Comparison of ENCODE assay signal across 24 cellular contexts in the genomic region with DNA sequence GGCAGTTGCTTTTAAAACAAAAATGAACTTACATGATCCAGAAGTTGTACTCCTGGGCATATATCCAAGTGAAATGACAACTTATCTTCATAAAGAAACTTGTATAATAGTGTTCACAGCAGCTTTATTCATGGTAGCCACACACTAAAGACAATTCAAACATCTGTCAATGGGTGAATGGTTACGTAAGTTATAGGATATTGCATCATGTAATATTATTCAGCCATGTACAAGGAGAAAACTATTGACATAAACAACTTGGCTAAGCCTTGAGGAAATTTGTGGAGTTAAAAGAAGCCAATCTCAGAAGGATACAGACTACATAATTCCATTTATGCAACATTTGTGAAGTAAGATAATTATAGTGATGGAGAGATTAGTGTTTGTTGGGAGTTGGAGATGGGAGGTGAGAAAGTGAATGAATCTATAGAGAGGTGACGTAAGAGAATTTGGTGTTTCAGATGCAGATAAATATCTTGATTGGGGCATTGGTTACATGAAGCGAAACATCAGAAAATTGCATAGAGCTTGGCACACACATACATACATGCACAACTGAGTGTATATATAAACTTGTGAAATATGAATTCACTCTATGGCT. TPM values are rescaled to one million over a fixed set of nuclear protein-coding genes. Genes with fewer than 3 reads are reported as not detected.
"Had no signal": no experiment of that assay in that cellular context is flagged by ENCODE, and none has a peak within 500 bp of the region (broad histone marks: within the 10 kb centered on the region; RNA-seq: fewer than 3 reads in every experiment).

No MANE protein-coding gene starts in this region.

- H3K36me3 ChIP-seq: colonic mucosa, heart left ventricle, left lung, lower lobe of right lung, spleen, suprapubic skin, tibial artery, upper lobe of right lung, WERI-Rb-1 had no signal

- H3K9me3 ChIP-seq: colonic mucosa, lower lobe of right lung, suprapubic skin, tibial artery, upper lobe of right lung had no signal

- H3K27me3 ChIP-seq: colonic mucosa, heart left ventricle, left lung, spleen, suprapubic skin, tibial artery, upper lobe of right lung had no signal

- FAIRE-seq: endometrium had no signal

- H3K4me3 ChIP-seq: colonic mucosa, heart left ventricle, left lung, lower lobe of right lung, spleen, suprapubic skin, tibial artery, upper lobe of right lung had no signal

- ATAC-seq: activated CD8-positive, alpha-beta T cell treated with anti-CD3 and anti-CD28 coated beads for 36 hours; activated naive CD4-positive, alpha-beta T cell treated with anti-CD3 and anti-CD28 coated beads, Interleukin-2, amount 50 U/mL, for 72 hours; heart left ventricle; left lung; lower lobe of right lung; naive thymus-derived CD8-positive, alpha-beta T cell; right cardiac atrium; upper lobe of right lung had no signal

- DNase-seq: activated CD4-positive, alpha-beta T cell treated with anti-CD3 and anti-CD28 coated beads, Interleukin-2, amount 50 U/mL, for 1 hour; activated CD4-positive, CD25-positive, alpha-beta regulatory T cell treated with anti-CD3 and anti-CD28 coated beads, Interleukin-2, amount 50 U/mL, for 72 hours; activated CD8-positive, alpha-beta T cell treated with anti-CD3 and anti-CD28 coated beads for 36 hours; activated naive CD4-positive, alpha-beta T cell; activated T-cell treated with anti-CD3 and anti-CD28 coated beads, Interleukin-2, amount 50 U/mL, for 48 hours; colonic mucosa; effector CD8-positive, alpha-beta T cell; foreskin fibroblast; heart left ventricle; left lung; lower lobe of right lung; mesenchymal stem cell; naive thymus-derived CD8-positive, alpha-beta T cell; right cardiac atrium; spleen; stimulated activated naive CD4-positive, alpha-beta T cell; T1000; tibial artery; upper lobe of right lung; WERI-Rb-1 had no signal

- H3K4me1 ChIP-seq: colonic mucosa, heart left ventricle, left lung, lower lobe of right lung, spleen, suprapubic skin, tibial artery, upper lobe of right lung had no signal

- H3K27ac ChIP-seq: colonic mucosa, heart left ventricle, left lung, lower lobe of right lung, spleen, suprapubic skin, tibial artery, upper lobe of right lung, WERI-Rb-1 had no signal

RNA-seq across cellular contexts. Expression of gene GRIK1, which starts 49.9 kb away (rescaled TPM):
- total RNA-seq: activated CD8-positive, alpha-beta T cell treated with anti-CD3 and anti-CD28 coated beads for 36 hours; activated naive CD4-positive, alpha-beta T cell treated with anti-CD3 and anti-CD28 coated beads, Interleukin-2, amount 50 U/mL, for 72 hours; epithelial cell of proximal tubule; left lung; lower lobe of right lung; naive thymus-derived CD8-positive, alpha-beta T cell; right cardiac atrium; upper lobe of right lung had no signal
- polyA plus RNA-seq: heart left ventricle, right cardiac atrium had no signal
